In the genomic region with DNA sequence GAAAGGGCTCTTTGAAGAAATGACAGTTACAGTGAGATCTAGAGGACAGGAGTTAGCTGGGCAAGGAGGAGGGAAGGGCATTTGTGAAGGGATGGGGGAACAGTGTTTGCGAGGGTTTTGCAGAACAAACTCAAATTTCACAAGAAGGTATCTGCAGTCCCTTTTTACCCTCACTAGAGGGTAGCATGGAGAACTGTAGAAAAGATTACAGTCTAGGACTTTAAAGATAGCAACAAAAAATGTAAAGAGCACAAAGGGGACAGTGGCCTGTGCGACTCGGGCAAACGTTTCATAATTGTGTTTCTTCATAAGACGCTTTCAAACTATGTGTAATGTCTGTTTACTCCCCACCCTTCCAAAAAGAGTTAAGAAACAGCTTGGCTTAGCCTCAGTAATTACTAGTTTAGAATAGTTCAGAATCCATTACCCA, we compare ENCODE assay signal across 8 cellular contexts. TPM values are rescaled to one million over a fixed set of nuclear protein-coding genes. Genes with fewer than 3 reads are reported as not detected.
A peak's percentile ranks its signal among the peaks of the same experiment; 100 is the strongest.
DNase-seq lines count a peak whose midpoint lies in the region; ATAC-seq lines count a peak whose summit lies in the region.

No MANE protein-coding gene starts in this region.

- H3K4me3 Mint-ChIP-seq in activated CD4-positive, alpha-beta memory T cell treated with anti-CD3 and anti-CD28 coated beads, Interleukin-2, amount 10 ng/mL, durations not matched to agents 7 days and 5 days = no peak overlapping the region

- peaks cover 19% of the 10 kb centered on the region for H3K36me3 Mint-ChIP-seq in activated CD4-positive, alpha-beta memory T cell treated with anti-CD3 and anti-CD28 coated beads, Interleukin-2, amount 10 ng/mL, durations not matched to agents 7 days and 5 days (ENCODE audit: low read depth)

- DNase-seq in GF-D8 (lab: John Stamatoyannopoulos, UW) = peak; percentile 46
- peak; percentile 61 for DNase-seq in M059J (ENCODE audit: low read depth)
- DNase-seq in activated CD4-positive, alpha-beta memory T cell treated with anti-CD3 and anti-CD28 coated beads, Interleukin-2, amount 10 ng/mL, durations not matched to agents 7 days and 5 days = no peak
- DNase-seq in left colon = no peak
- DNase-seq in COLO668 (lab: John Stamatoyannopoulos, UW; ENCODE audit: unreplicated experiment) = no peak
- no peak for DNase-seq in activated gamma-delta T cell treated with Interleukin-2 at 50 U/mL for 16 hours

- no peaks in the 10 kb centered on the region for H3K27me3 Mint-ChIP-seq in activated CD4-positive, alpha-beta memory T cell treated with anti-CD3 and anti-CD28 coated beads, Interleukin-2, amount 10 ng/mL, durations not matched to agents 7 days and 5 days

- POLR2A ChIA-PET in activated CD4-positive, alpha-beta memory T cell treated with anti-CD3 and anti-CD28 coated beads, Interleukin-2, amount 10 ng/mL, durations not matched to agents 7 days and 5 days (lab: Charles Lee) = interaction anchor here (1.2 to 2.1 kb wide), 2 partner anchors 22 kb away, joined by 3 to 8 read pairs; partner anchors contain the start of gene ASXL1

- intact Hi-C loops in left colon (cut with DNase I, micrococcal nuclease) = no loop called here

- peaks cover 49% of the 10 kb centered on the region for H3K4me1 Mint-ChIP-seq in activated CD4-positive, alpha-beta memory T cell treated with anti-CD3 and anti-CD28 coated beads, Interleukin-2, amount 10 ng/mL, durations not matched to agents 7 days and 5 days

- ATAC-seq in left colon = peak; percentile 37
- no peak for ATAC-seq in HG02840 (IDR thresholded peaks at IDR 0.05; ENCODE audit: low FRiP score, unreplicated experiment)
- no peak for ATAC-seq in GM19452 (IDR thresholded peaks at IDR 0.05; ENCODE audit: unreplicated experiment)

- peak overlapping the region; percentile 19 for H3K27ac Mint-ChIP-seq in activated CD4-positive, alpha-beta memory T cell treated with anti-CD3 and anti-CD28 coated beads, Interleukin-2, amount 10 ng/mL, durations not matched to agents 7 days and 5 days

- H3K9me3 Mint-ChIP-seq in activated CD4-positive, alpha-beta memory T cell treated with anti-CD3 and anti-CD28 coated beads, Interleukin-2, amount 10 ng/mL, durations not matched to agents 7 days and 5 days = no peaks in the 10 kb centered on the region

- CTCF ChIA-PET in activated CD4-positive, alpha-beta memory T cell treated with anti-CD3 and anti-CD28 coated beads, Interleukin-2, amount 10 ng/mL, durations not matched to agents 7 days and 5 days (lab: Charles Lee) = interaction anchor here (1.0 kb wide), 1 partner anchor 8 kb away, joined by 4 read pairs; no protein-coding TSS in a partner anchor

RNA-seq across cellular contexts. Expression of gene ASXL1, which starts 21.2 kb away (rescaled TPM):
- total RNA-seq in M059J (2014; rRNA removed; shearing (Covaris generic)) = 27.4 and 43.5 TPM in 2 replicates
- total RNA-seq in activated CD4-positive, alpha-beta memory T cell treated with anti-CD3 and anti-CD28 coated beads, Interleukin-2, amount 10 ng/mL, durations not matched to agents 7 days and 5 days = 100 to 1,000 TPM; 113 to 118 TPM
- total RNA-seq in left colon = 10 to 100 TPM; 39.9 to 42.5 TPM

RNA-seq across cellular contexts. Expression of gene KIF3B, which starts 59.5 kb away (rescaled TPM):
- 20.3 and 28.4 TPM in 2 replicates for total RNA-seq in M059J (2014; rRNA removed; shearing (Covaris generic))
- total RNA-seq in activated CD4-positive, alpha-beta memory T cell treated with anti-CD3 and anti-CD28 coated beads, Interleukin-2, amount 10 ng/mL, durations not matched to agents 7 days and 5 days = 10 to 100 TPM; 23.1 to 23.4 TPM
- total RNA-seq in left colon = 10 to 100 TPM; 52.1 to 56.8 TPM

Comparison
In these comparisons a context has a peak if more than half of its experiments do, and no peak if none do; other contexts are left out.
1. DNase-seq: peak in GF-D8 (single experiment) and M059J (single experiment); none in activated CD4-positive, alpha-beta memory T cell treated with anti-CD3 and anti-CD28 coated beads, Interleukin-2, amount 10 ng/mL, durations not matched to agents 7 days and 5 days (single experiment), left colon (0 of 2), COLO668 (single experiment) and activated gamma-delta T cell treated with Interleukin-2 at 50 U/mL for 16 hours (single experiment).